Comparison of ENCODE assay signal across 21 cellular contexts in genomic region chr3:28315711-28316110, GRCh38.
"Had no signal": no experiment of that assay in that cellular context is flagged by ENCODE, and none has a peak within 500 bp of the region (broad histone marks: within the 10 kb centered on the region; RNA-seq: fewer than 3 reads in every experiment).

No MANE protein-coding gene starts in this region.

- DNase-seq: hippocampal formation; kidney; left colon; left lung; lower lobe of right lung; mammary epithelial cell; mesenchymal stem cell; naive thymus-derived CD8-positive, alpha-beta T cell; ovary; stimulated activated CD4-positive, alpha-beta T cell treated with anti-CD3 and anti-CD28 coated beads, Interleukin-12 subunit alpha, Interleukin-12 subunit beta, amount 100 ng/mL, for 4 hours; stimulated activated CD4-positive, alpha-beta T cell treated with anti-CD3 and anti-CD28 coated beads, Interleukin-15, amount 100 ng/mL, for 24 hours; stimulated activated CD4-positive, alpha-beta T cell treated with anti-CD3 and anti-CD28 coated beads, Interleukin-2, amount 100 ng/mL, for 24 hours; stimulated activated CD4-positive, alpha-beta T cell treated with anti-CD3 and anti-CD28 coated beads, Interleukin-4, amount 100 ng/mL, for 1 hour; stimulated activated naive CD4-positive, alpha-beta T cell; tibial artery; trophoblast cell; upper lobe of right lung had no signal

- ATAC-seq: left colon; left lung; lower lobe of right lung; naive thymus-derived CD8-positive, alpha-beta T cell; sciatic nerve; upper lobe of right lung had no signal

- H3K27ac Mint-ChIP-seq: progenitor cell of endocrine pancreas; stimulated activated naive CD8-positive, alpha-beta T cell treated with anti-CD3 and anti-CD28 coated beads, Interleukin-15, Interleukin-2, amounts not matched to agents 100 ng/mL and 50 ng/mL, for 24 hours had no signal

- H3K4me3 Mint-ChIP-seq: naive thymus-derived CD8-positive, alpha-beta T cell; stimulated activated naive CD8-positive, alpha-beta T cell treated with anti-CD3 and anti-CD28 coated beads, Interleukin-15, Interleukin-2, amounts not matched to agents 100 ng/mL and 50 ng/mL, for 24 hours had no signal

- H3K9me3 Mint-ChIP-seq: naive thymus-derived CD8-positive, alpha-beta T cell; stimulated activated naive CD8-positive, alpha-beta T cell treated with anti-CD3 and anti-CD28 coated beads, Interleukin-15, Interleukin-2, amounts not matched to agents 100 ng/mL and 50 ng/mL, for 24 hours had no signal

- FAIRE-seq: kidney, urothelium cell line had no signal

- H3K27me3 Mint-ChIP-seq: naive thymus-derived CD8-positive, alpha-beta T cell; progenitor cell of endocrine pancreas; stimulated activated naive CD8-positive, alpha-beta T cell treated with anti-CD3 and anti-CD28 coated beads, Interleukin-15, Interleukin-2, amounts not matched to agents 100 ng/mL and 50 ng/mL, for 24 hours had no signal
